22 cellular contexts compared by ENCODE assay signal in genomic region chr6:67221226-67221625, GRCh38.
"Had no signal": no experiment of that assay in that cellular context is flagged by ENCODE, and none has a peak within 500 bp of the region (broad histone marks: within the 10 kb centered on the region; RNA-seq: fewer than 3 reads in every experiment).

No MANE protein-coding gene starts in this region.

- H3K36me3 Mint-ChIP-seq: activated CD4-positive, alpha-beta memory T cell treated with anti-CD3 and anti-CD28 coated beads for 36 hours; T-cell had no signal

- H3K27me3 ChIP-seq: brain microvascular endothelial cell, upper lobe of left lung had no signal

- H3K36me3 ChIP-seq: brain microvascular endothelial cell, upper lobe of left lung, WERI-Rb-1 had no signal

- H3K4me1 Mint-ChIP-seq: activated CD4-positive, alpha-beta T cell treated with anti-CD3 and anti-CD28 coated beads for 36 hours; stimulated activated naive CD8-positive, alpha-beta T cell treated with anti-CD3 and anti-CD28 coated beads, Interleukin-15, amount 100 ng/mL, for 72 hours; T-cell had no signal

- H3K4me3 Mint-ChIP-seq: activated CD4-positive, alpha-beta memory T cell treated with anti-CD3 and anti-CD28 coated beads for 36 hours; activated CD4-positive, alpha-beta T cell treated with anti-CD3 and anti-CD28 coated beads for 36 hours; activated T-cell treated with anti-CD3 and anti-CD28 coated beads, Interleukin-2, amount 50 U/mL, for 24 hours; natural killer cell treated with Interleukin-12 subunit alpha and Interleukin-12 subunit beta and Interleukin-15 and Interleukin-18, amount 100 ng/mL, for 72 hours; stimulated activated naive CD8-positive, alpha-beta T cell treated with anti-CD3 and anti-CD28 coated beads, Interleukin-15, amount 100 ng/mL, for 72 hours; T-cell had no signal

- H3K27ac ChIP-seq: brain microvascular endothelial cell, upper lobe of left lung, WERI-Rb-1 had no signal

- H3K4me2 ChIP-seq: SK-N-SH, smooth muscle cell had no signal

- H3K9ac ChIP-seq: SK-N-SH had no signal

- DNase-seq: activated CD4-positive, alpha-beta memory T cell treated with anti-CD3 and anti-CD28 coated beads for 36 hours; activated CD4-positive, alpha-beta T cell treated with anti-CD3 and anti-CD28 coated beads for 36 hours; activated T-cell treated with anti-CD3 and anti-CD28 coated beads, Interleukin-2, amount 50 U/mL, for 24 hours; brain microvascular endothelial cell; dermis blood vessel endothelial cell; erythroblast; hypothalamus; kidney glomerular epithelial cell; left ventricle myocardium superior; mesendoderm; occipital lobe; right cardiac atrium; SK-N-SH; stimulated activated naive CD8-positive, alpha-beta T cell treated with anti-CD3 and anti-CD28 coated beads, Interleukin-15, amount 100 ng/mL, for 72 hours; T-cell; T1000; upper lobe of left lung; WERI-Rb-1 had no signal

- ATAC-seq: activated CD4-positive, alpha-beta T cell treated with anti-CD3 and anti-CD28 coated beads for 36 hours; activated naive CD4-positive, alpha-beta T cell treated with anti-CD3 and anti-CD28 coated beads, Interleukin-2, amount 50 U/mL, for 72 hours; left ventricle myocardium superior; natural killer cell treated with Interleukin-12 subunit alpha and Interleukin-12 subunit beta and Interleukin-15 and Interleukin-18, amount 100 ng/mL, for 72 hours; right cardiac atrium; stimulated activated naive CD8-positive, alpha-beta T cell treated with anti-CD3 and anti-CD28 coated beads, Interleukin-15, amount 100 ng/mL, for 72 hours; T-cell had no signal

- H3K4me3 ChIP-seq: smooth muscle cell, upper lobe of left lung had no signal

- H3K9me3 ChIP-seq: SK-N-SH, upper lobe of left lung had no signal

- H3K27me3 Mint-ChIP-seq: activated CD4-positive, alpha-beta memory T cell treated with anti-CD3 and anti-CD28 coated beads for 36 hours; activated CD4-positive, alpha-beta T cell treated with anti-CD3 and anti-CD28 coated beads for 36 hours; activated T-cell treated with anti-CD3 and anti-CD28 coated beads, Interleukin-2, amount 50 U/mL, for 24 hours; natural killer cell treated with Interleukin-12 subunit alpha and Interleukin-12 subunit beta and Interleukin-15 and Interleukin-18, amount 100 ng/mL, for 72 hours; progenitor cell of endocrine pancreas; stimulated activated naive CD8-positive, alpha-beta T cell treated with anti-CD3 and anti-CD28 coated beads, Interleukin-15, amount 100 ng/mL, for 72 hours; T-cell had no signal

- H3K27ac Mint-ChIP-seq: activated CD4-positive, alpha-beta memory T cell treated with anti-CD3 and anti-CD28 coated beads for 36 hours; activated CD4-positive, alpha-beta T cell treated with anti-CD3 and anti-CD28 coated beads for 36 hours; activated naive CD4-positive, alpha-beta T cell treated with anti-CD3 and anti-CD28 coated beads, Interleukin-2, amount 50 U/mL, for 72 hours; activated T-cell treated with anti-CD3 and anti-CD28 coated beads, Interleukin-2, amount 50 U/mL, for 24 hours; natural killer cell treated with Interleukin-12 subunit alpha and Interleukin-12 subunit beta and Interleukin-15 and Interleukin-18, amount 100 ng/mL, for 72 hours; progenitor cell of endocrine pancreas; stimulated activated naive CD8-positive, alpha-beta T cell treated with anti-CD3 and anti-CD28 coated beads, Interleukin-15, amount 100 ng/mL, for 72 hours; T-cell had no signal

- H3K4me1 ChIP-seq: upper lobe of left lung had no signal
